In genomic region chr12:5301539-5301938, GRCh38 we compare ENCODE assay signal across 25 cellular contexts.
"Had no signal": no experiment of that assay in that cellular context is flagged by ENCODE, and none has a peak within 500 bp of the region (broad histone marks: within the 10 kb centered on the region; RNA-seq: fewer than 3 reads in every experiment).

No MANE protein-coding gene starts in this region.

- H3K4me1 ChIP-seq: colonic mucosa, esophagus squamous epithelium, gastrocnemius medialis, heart right ventricle, left ventricle myocardium inferior, lower lobe of right lung had no signal

- DNase-seq: colonic mucosa; cortex of kidney; effector CD8-positive, alpha-beta T cell; effector memory CD8-positive, alpha-beta T cell; endodermal cell; erythroblast; esophagus squamous epithelium; foreskin fibroblast; foreskin melanocyte; gastrocnemius medialis; glutamatergic neuron; head of caudate nucleus; heart right ventricle; hippocampal formation; left cardiac atrium; left ventricle myocardium inferior; lower lobe of right lung; mesenchymal stem cell; mucosa of descending colon; naive B cell had no signal

- H3K27me3 ChIP-seq: colonic mucosa, gastrocnemius medialis had no signal

- H3K27ac ChIP-seq: colonic mucosa, epithelial cell of prostate, esophagus squamous epithelium, gastrocnemius medialis, heart right ventricle, left ventricle myocardium inferior, lower lobe of right lung had no signal

- H3K9me3 ChIP-seq: colonic mucosa, esophagus squamous epithelium, gastrocnemius medialis, heart right ventricle, left ventricle myocardium inferior, lower lobe of right lung, mucosa of descending colon had no signal

- H3K36me3 ChIP-seq: colonic mucosa, esophagus squamous epithelium, gastrocnemius medialis, heart right ventricle, left ventricle myocardium inferior, lower lobe of right lung had no signal

- ATAC-seq: effector memory CD8-positive, alpha-beta T cell; esophagus mucosa; gastrocnemius medialis; heart right ventricle; left cardiac atrium; lower lobe of right lung; mucosa of descending colon had no signal

- FAIRE-seq: endometrium, islet of Langerhans, keratinocyte had no signal

- H3K4me3 ChIP-seq: colonic mucosa, esophagus squamous epithelium, gastrocnemius medialis, heart right ventricle, left ventricle myocardium inferior, lower lobe of right lung, mucosa of descending colon had no signal
